21 cellular contexts compared by ENCODE assay signal in genomic region chr3:126121074-126121473, GRCh38. TPM values are rescaled to one million over a fixed set of nuclear protein-coding genes. Genes with fewer than 3 reads are reported as not detected.
"Had no signal": no experiment of that assay in that cellular context is flagged by ENCODE, and none has a peak within 500 bp of the region (broad histone marks: within the 10 kb centered on the region; RNA-seq: fewer than 3 reads in every experiment).

No MANE protein-coding gene starts in this region.

- H3K9me3 Mint-ChIP-seq: activated CD4-positive, alpha-beta T cell treated with anti-CD3 and anti-CD28 coated beads, Interleukin-2, amount 10 ng/mL, durations not matched to agents 7 days and 5 days; activated CD8-positive, alpha-beta T cell treated with anti-CD3 and anti-CD28 coated beads for 36 hours; activated naive CD4-positive, alpha-beta T cell treated with anti-CD3 and anti-CD28 coated beads, Interleukin-2, amount 50 U/mL, for 72 hours; activated T-helper 1 cell treated with anti-CD3 and anti-CD28 coated beads, Interleukin-12 subunit alpha, Interleukin-12 subunit beta, Interleukin-2, Interleukin-4 antibody, amounts not matched to agents 30 ng/mL and 10 ng/mL and 1 ng/mL, durations not matched to agents 14 hours and 24 hours and 36 hours; naive thymus-derived CD4-positive, alpha-beta T cell; neural crest cell; T-cell; T-helper 2 cell treated with Interferon-gamma antibody and Interleukin-4, amounts not matched to agents 5 μg/mL and 100 μg/mL, for 36 hours had no signal

- ATAC-seq: activated CD8-positive, alpha-beta T cell treated with anti-CD3 and anti-CD28 coated beads for 36 hours; activated naive CD4-positive, alpha-beta T cell treated with anti-CD3 and anti-CD28 coated beads, Interleukin-2, amount 50 U/mL, for 72 hours; foreskin keratinocyte; naive thymus-derived CD4-positive, alpha-beta T cell; SK-N-SH treated with all-trans-retinoic acid at 6 μM for 48 hours; stimulated activated naive CD8-positive, alpha-beta T cell treated with anti-CD3 and anti-CD28 coated beads, Interleukin-15, Interleukin-2, amounts not matched to agents 100 U/mL and 50 U/mL, for 24 hours; T-cell had no signal

- H3K27ac ChIP-seq: ascending aorta, brain microvascular endothelial cell, foreskin keratinocyte, thyroid gland, VCaP had no signal

- H3K27me3 Mint-ChIP-seq: activated CD4-positive, alpha-beta T cell treated with anti-CD3 and anti-CD28 coated beads, Interleukin-2, amount 10 ng/mL, durations not matched to agents 7 days and 5 days; activated CD8-positive, alpha-beta T cell treated with anti-CD3 and anti-CD28 coated beads for 36 hours had no signal

- H3K4me3 ChIP-seq: ascending aorta, lung, thyroid gland had no signal

- H3K4me3 Mint-ChIP-seq: activated CD4-positive, alpha-beta T cell treated with anti-CD3 and anti-CD28 coated beads, Interleukin-2, amount 10 ng/mL, durations not matched to agents 7 days and 5 days; activated CD8-positive, alpha-beta T cell treated with anti-CD3 and anti-CD28 coated beads for 36 hours; activated T-helper 1 cell treated with anti-CD3 and anti-CD28 coated beads, Interleukin-12 subunit alpha, Interleukin-12 subunit beta, Interleukin-2, Interleukin-4 antibody, amounts not matched to agents 30 ng/mL and 10 ng/mL and 1 ng/mL, durations not matched to agents 14 hours and 24 hours and 36 hours; naive thymus-derived CD4-positive, alpha-beta T cell; neural crest cell; T-cell; T-helper 2 cell treated with Interferon-gamma antibody and Interleukin-4, amounts not matched to agents 5 μg/mL and 100 μg/mL, for 36 hours had no signal

- H3K27ac Mint-ChIP-seq: activated CD4-positive, alpha-beta T cell treated with anti-CD3 and anti-CD28 coated beads, Interleukin-2, amount 10 ng/mL, durations not matched to agents 7 days and 5 days; activated CD8-positive, alpha-beta T cell treated with anti-CD3 and anti-CD28 coated beads for 36 hours; activated naive CD4-positive, alpha-beta T cell treated with anti-CD3 and anti-CD28 coated beads, Interleukin-2, amount 50 U/mL, for 72 hours; activated T-helper 1 cell treated with anti-CD3 and anti-CD28 coated beads, Interleukin-12 subunit alpha, Interleukin-12 subunit beta, Interleukin-2, Interleukin-4 antibody, amounts not matched to agents 30 ng/mL and 10 ng/mL and 1 ng/mL, durations not matched to agents 14 hours and 24 hours and 36 hours; naive thymus-derived CD4-positive, alpha-beta T cell; T-cell; T-helper 2 cell treated with Interferon-gamma antibody and Interleukin-4, amounts not matched to agents 5 μg/mL and 100 μg/mL, for 36 hours had no signal

- H3K4me1 Mint-ChIP-seq: activated CD4-positive, alpha-beta T cell treated with anti-CD3 and anti-CD28 coated beads, Interleukin-2, amount 10 ng/mL, durations not matched to agents 7 days and 5 days; naive thymus-derived CD4-positive, alpha-beta T cell; neural crest cell; T-cell had no signal

- DNase-seq: activated CD4-positive, alpha-beta T cell treated with anti-CD3 and anti-CD28 coated beads, Interleukin-2, amount 10 ng/mL, durations not matched to agents 7 days and 5 days; activated CD4-positive, CD25-positive, alpha-beta regulatory T cell treated with anti-CD3 and anti-CD28 coated beads, Interleukin-2, amount 50 U/mL, for 72 hours; activated CD8-positive, alpha-beta T cell treated with anti-CD3 and anti-CD28 coated beads for 36 hours; brain microvascular endothelial cell; caudate nucleus; foreskin keratinocyte; naive thymus-derived CD4-positive, alpha-beta T cell; occipital lobe; stimulated activated CD4-positive, alpha-beta T cell treated with anti-CD3 and anti-CD28 coated beads, Interleukin-4, amount 100 ng/mL, for 24 hours; stimulated activated naive CD8-positive, alpha-beta T cell treated with anti-CD3 and anti-CD28 coated beads, Interleukin-15, Interleukin-2, amounts not matched to agents 100 U/mL and 50 U/mL, for 24 hours; thyroid gland had no signal

- H3K36me3 Mint-ChIP-seq: activated naive CD4-positive, alpha-beta T cell treated with anti-CD3 and anti-CD28 coated beads, Interleukin-2, amount 50 U/mL, for 72 hours; naive thymus-derived CD4-positive, alpha-beta T cell; T-cell had no signal

RNA-seq across cellular contexts. Expression of gene ALDH1L1, which starts 59.3 kb away (rescaled TPM):
- total RNA-seq: activated CD4-positive, alpha-beta T cell treated with anti-CD3 and anti-CD28 coated beads, Interleukin-2, amount 10 ng/mL, durations not matched to agents 7 days and 5 days; activated CD8-positive, alpha-beta T cell treated with anti-CD3 and anti-CD28 coated beads for 36 hours; activated T-helper 1 cell treated with anti-CD3 and anti-CD28 coated beads, Interleukin-12 subunit alpha, Interleukin-12 subunit beta, Interleukin-2, Interleukin-4 antibody, amounts not matched to agents 30 ng/mL and 10 ng/mL and 1 ng/mL, durations not matched to agents 14 hours and 24 hours and 36 hours; glomerular endothelial cell; naive thymus-derived CD4-positive, alpha-beta T cell had no signal
